9 cellular contexts compared by ENCODE assay signal in genomic region chr11:67437082-67437821, GRCh38. TPM values are rescaled to one million over a fixed set of nuclear protein-coding genes. Genes with fewer than 3 reads are reported as not detected.
DNase-seq lines count a peak whose midpoint lies in the region; ATAC-seq, FAIRE-seq and TF ChIP-seq lines count a peak whose summit lies in the region.
"Had no signal": no experiment of that assay in that cellular context is flagged by ENCODE, and none has a peak within 500 bp of the region (broad histone marks: within the 10 kb centered on the region; RNA-seq: fewer than 3 reads in every experiment).

A gene with protein sequence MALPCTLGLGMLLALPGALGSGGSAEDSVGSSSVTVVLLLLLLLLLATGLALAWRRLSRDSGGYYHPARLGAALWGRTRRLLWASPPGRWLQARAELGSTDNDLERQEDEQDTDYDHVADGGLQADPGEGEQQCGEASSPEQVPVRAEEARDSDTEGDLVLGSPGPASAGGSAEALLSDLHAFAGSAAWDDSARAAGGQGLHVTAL (minus strand): TSS chr11:67437682. CDS start chr11:67437619, 63 bp downstream.

- peak; percentile 83 for DNase-seq in activated CD4-positive, alpha-beta T cell treated with anti-CD3 and anti-CD28 coated beads, Interleukin-2, amount 10 ng/mL, durations not matched to agents 7 days and 5 days
- peak; percentile 80 for DNase-seq in germinal center (ENCODE audit: low spot score)
- peak; percentile 78 for DNase-seq in stimulated activated CD8-positive, alpha-beta memory T cell treated with anti-CD3 and anti-CD28 coated beads, Interleukin-4, amount 100 ng/mL, for 48 hours
- DNase-seq in SKM-1 treated with dmso at 0.1 percent for 144 hours (lab: John Stamatoyannopoulos, UW; ENCODE audit: unreplicated experiment), result no peak
- DNase-seq in T1000 (lab: John Stamatoyannopoulos, UW), result no peak
- no peak for DNase-seq in D721Med (ENCODE audit: insufficient read length, low spot score)

- peaks cover 63% of the 10 kb centered on the region for H3K4me1 Mint-ChIP-seq in activated CD4-positive, alpha-beta T cell treated with anti-CD3 and anti-CD28 coated beads, Interleukin-2, amount 10 ng/mL, durations not matched to agents 7 days and 5 days

- TF ChIP-seq CTCF in HEK293 (tag by site-specific recombination; IDR thresholded peaks at IDR 0.05) (no peak), D721Med (IDR thresholded peaks at IDR 0.05; ENCODE audit: insufficient read depth, missing control alignments) (no peak)

- H3K27ac Mint-ChIP-seq in activated CD4-positive, alpha-beta T cell treated with anti-CD3 and anti-CD28 coated beads, Interleukin-2, amount 10 ng/mL, durations not matched to agents 7 days and 5 days, result peak within 1 kb of the TSS; percentile 94

- CTCF ChIA-PET in HEK293 (lab: Yijun Ruan, JAX), result interaction anchor here (1.2 kb wide), 1 partner anchor 35 kb away, joined by 5 read pairs; the partner anchor contains the start of gene PPP1CA
- CTCF ChIA-PET in activated CD4-positive, alpha-beta T cell treated with anti-CD3 and anti-CD28 coated beads, Interleukin-2, amount 10 ng/mL, durations not matched to agents 7 days and 5 days (lab: Charles Lee), result interaction anchor here (0.6 to 4.2 kb wide), 15 partner anchors 9 to 384 kb away, joined by 3 to 29 read pairs (median 5); partner anchors contain the start of genes CABP4, PPP1CA and RPS6KB2

- POLR2A ChIA-PET in HEK293 (lab: Yijun Ruan, JAX), result interaction anchor here (0.6 to 2.6 kb wide), 9 partner anchors 9 to 1549 kb away, joined by 3 to 11 read pairs (median 4); partner anchors contain the start of genes FIBP, PPP1CA, RPS6KB2 and TMEM134
- POLR2A ChIA-PET in activated CD4-positive, alpha-beta T cell treated with anti-CD3 and anti-CD28 coated beads, Interleukin-2, amount 10 ng/mL, durations not matched to agents 7 days and 5 days (lab: Charles Lee), result interaction anchor here (0.6 to 2.9 kb wide), 8 partner anchors 17 to 49 kb away, joined by 3 to 18 read pairs (median 5); partner anchors contain the start of genes AIP, PPP1CA and TBC1D10C

- H3K9me3 Mint-ChIP-seq in activated CD4-positive, alpha-beta T cell treated with anti-CD3 and anti-CD28 coated beads, Interleukin-2, amount 10 ng/mL, durations not matched to agents 7 days and 5 days, result no peaks in the 10 kb centered on the region

- no peak within 1 kb of the TSS for H3K27ac ChIP-seq in HEK293 (ENCODE audit: extremely low read depth, low read depth, low read length)
- H3K27ac ChIP-seq: parathyroid adenoma had no signal

- H3K36me3 ChIP-seq in HEK293 (ENCODE audit: control insufficient read depth in 2 of 2, insufficient read depth in 1 of 2, low read length in 2 of 2), result peaks cover 0 to 86% of the 10 kb centered on the region in 2 experiments; a peak in 1 of 3 replicates

- H3K4me3 Mint-ChIP-seq in activated CD4-positive, alpha-beta T cell treated with anti-CD3 and anti-CD28 coated beads, Interleukin-2, amount 10 ng/mL, durations not matched to agents 7 days and 5 days, result peak within 1 kb of the TSS; percentile 98

- no peak for ATAC-seq in HG03520 (IDR thresholded peaks at IDR 0.05; ENCODE audit: unreplicated experiment)

- H3K27me3 Mint-ChIP-seq in activated CD4-positive, alpha-beta T cell treated with anti-CD3 and anti-CD28 coated beads, Interleukin-2, amount 10 ng/mL, durations not matched to agents 7 days and 5 days, result no peaks in the 10 kb centered on the region

- H3K4me3 ChIP-seq in HEK293 (ENCODE audit: low read depth, low read length), result no peak within 1 kb of the TSS

- peaks cover 59% of the 10 kb centered on the region for H3K36me3 Mint-ChIP-seq in activated CD4-positive, alpha-beta T cell treated with anti-CD3 and anti-CD28 coated beads, Interleukin-2, amount 10 ng/mL, durations not matched to agents 7 days and 5 days (ENCODE audit: low read depth)

- no peaks in the 10 kb centered on the region for H3K9me3 ChIP-seq in HEK293 (ENCODE audit: control insufficient read depth, insufficient read depth, low read depth, low read length)

- FAIRE-seq in D721Med (lab: Jason Lieb, UNC), result no peak

- no peaks in the 10 kb centered on the region for H3K4me1 ChIP-seq in HEK293 (ENCODE audit: control insufficient read depth, insufficient read depth, low read length)
- H3K4me1 ChIP-seq: parathyroid adenoma had no signal

TF ChIP-seq in HEK293, 187 proteins besides CTCF, POLR2A, EP300 and RAD21:
- TF ChIP-seq ZBTB1 (tag by site-specific recombination; IDR thresholded peaks at IDR 0.05), result no peak
- peak; percentile 37; the same call in 1 of the 2 replicates for TF ChIP-seq GLIS2 (tag by site-specific recombination; IDR thresholded peaks at IDR 0.05)
- TF ChIP-seq SCRT1 (tag by site-specific recombination; IDR thresholded peaks at IDR 0.05; ENCODE audit: borderline replicate concordance), result no peak
- no peak for TF ChIP-seq SP2 (tag by site-specific recombination; IDR thresholded peaks at IDR 0.05)
- TF ChIP-seq ZNF311 (tag by site-specific recombination; IDR thresholded peaks at IDR 0.05; ENCODE audit: borderline replicate concordance), result no peak
- no peak for TF ChIP-seq ZFHX2 (tag by site-specific recombination; conservative IDR thresholded peaks at IDR 0.05)
- TF ChIP-seq ZNF155 (tag by site-specific recombination; IDR thresholded peaks at IDR 0.05), result no peak
- TF ChIP-seq ZXDB (tag by site-specific recombination; IDR thresholded peaks at IDR 0.05), result no peak
TF ChIP-seq in HEK293: peak in this region for 1.

RNA-seq across cellular contexts. Expression of the gene that starts here (rescaled TPM):
- total RNA-seq in activated CD4-positive, alpha-beta T cell treated with anti-CD3 and anti-CD28 coated beads, Interleukin-2, amount 10 ng/mL, durations not matched to agents 7 days and 5 days, result 100 to 1,000 TPM; 328 to 389 TPM

Comparison
In these comparisons a context has a peak if more than half of its experiments do, and no peak if none do; other contexts are left out.
1. DNase-seq: peak in activated CD4-positive, alpha-beta T cell treated with anti-CD3 and anti-CD28 coated beads, Interleukin-2, amount 10 ng/mL, durations not matched to agents 7 days and 5 days (single experiment), germinal center (single experiment) and stimulated activated CD8-positive, alpha-beta memory T cell treated with anti-CD3 and anti-CD28 coated beads, Interleukin-4, amount 100 ng/mL, for 48 hours (single experiment); none in SKM-1 treated with dmso at 0.1 percent for 144 hours (single experiment), T1000 (single experiment) and D721Med (single experiment).